9 cellular contexts compared by ENCODE assay signal in the genomic region with DNA sequence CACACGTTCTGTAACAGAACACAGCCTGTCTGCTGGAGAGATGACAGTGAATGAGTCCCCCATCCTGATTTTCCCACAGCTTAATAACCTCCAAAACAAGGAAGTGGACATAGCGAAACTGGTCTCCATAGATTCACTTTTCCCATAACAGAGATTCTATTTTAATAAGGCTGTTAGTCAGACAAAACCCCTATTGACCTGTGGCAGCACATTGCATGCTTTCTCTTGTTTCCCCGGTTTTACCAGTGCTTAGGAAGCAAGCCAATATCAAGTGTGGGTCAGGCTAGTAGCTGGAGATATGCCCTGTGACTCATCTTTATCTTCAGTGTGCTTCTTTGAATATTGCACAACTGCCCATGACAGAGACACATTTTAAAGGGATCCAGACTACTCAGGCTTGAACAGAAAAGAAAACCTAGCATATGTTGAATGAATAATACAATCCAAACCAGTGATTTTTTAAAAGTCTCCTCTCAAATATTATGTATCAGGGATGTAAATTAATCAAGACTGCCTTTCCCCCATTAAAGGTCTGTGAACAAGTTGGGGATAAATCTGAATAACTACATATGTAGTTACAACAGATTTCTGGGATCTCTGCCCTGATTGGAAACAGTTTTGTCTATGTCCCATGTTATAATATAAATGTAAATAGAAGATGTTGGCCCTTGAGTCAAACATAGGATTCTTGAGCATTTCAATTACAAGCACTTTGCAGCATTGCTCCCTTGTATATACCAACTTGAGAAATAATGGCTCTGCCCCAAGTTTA. TPM values are rescaled to one million over a fixed set of nuclear protein-coding genes. Genes with fewer than 3 reads are reported as not detected.
DNase-seq lines count a peak whose midpoint lies in the region; ATAC-seq and TF ChIP-seq lines count a peak whose summit lies in the region.
"Had no signal": no experiment of that assay in that cellular context is flagged by ENCODE, and none has a peak within 500 bp of the region (broad histone marks: within the 10 kb centered on the region; RNA-seq: fewer than 3 reads in every experiment).

No MANE protein-coding gene starts in this region.

- H3K4me1 Mint-ChIP-seq in endodermal cell, result peaks cover 7% of the 10 kb centered on the region

- no peak overlapping the region for H3K27ac Mint-ChIP-seq in endodermal cell

- ATAC-seq in SK-N-SH treated with all-trans-retinoic acid at 6 μM for 48 hours (peak; percentile 24; the same call in 1 of the 3 replicates), foreskin keratinocyte (peak; percentile 98), sciatic nerve (peak; percentile 99), HG02642 (IDR thresholded peaks at IDR 0.05; ENCODE audit: poor library complexity, unreplicated experiment) (no peak)

- DNase-seq in GOT3 (lab: John Stamatoyannopoulos, UW) (peak; percentile 29), foreskin keratinocyte (peak; percentile 99), sciatic nerve (ENCODE audit: low spot score) (no peak), endodermal cell (no peak), NCI-H748 treated with DMSO at 0.1 percent for 48 hours (lab: John Stamatoyannopoulos, UW) (no peak), DMS79 (lab: John Stamatoyannopoulos, UW) (no peak)

- H3K9ac ChIP-seq in endodermal cell (ENCODE audit: extremely low read depth, low read length, poor library complexity, severe bottlenecking), result no peak overlapping the region

- peak overlapping the region; percentile 86 for H3K27ac ChIP-seq in foreskin keratinocyte
- H3K27ac ChIP-seq in endodermal cell (ENCODE audit: low read depth, low read length), result no peak overlapping the region

- no peaks in the 10 kb centered on the region for H3K9me3 ChIP-seq in endodermal cell (ENCODE audit: control insufficient read depth, low read length)

- intact Hi-C loops in sciatic nerve (cut with DNase I), result no loop called here

- peaks cover 4% of the 10 kb centered on the region for H3K9me3 Mint-ChIP-seq in endodermal cell

- H3K27me3 Mint-ChIP-seq in endodermal cell (ENCODE audit: insufficient read depth), result no peaks in the 10 kb centered on the region

- 63 to 91% methylated on average over 2 to 3 of the region's 3 CpGs for WGBS in endodermal cell (ENCODE audit: insufficient coverage in 1 of 2, insufficient read length in 1 of 2), 2 experiments

- TF ChIP-seq CTCF in foreskin keratinocyte (conservative IDR thresholded peaks at IDR 0.05) (no peak), endodermal cell (conservative IDR thresholded peaks at IDR 0.05) (no peak)

- no peaks in the 10 kb centered on the region for H3K27me3 ChIP-seq in foreskin keratinocyte
- H3K27me3 ChIP-seq in endodermal cell (ENCODE audit: control insufficient read depth, insufficient read depth, low read length, poor library complexity, severe bottlenecking), result no peaks in the 10 kb centered on the region

- no peak overlapping the region for H3K4me3 ChIP-seq in endodermal cell (ENCODE audit: low read length)

- H3K4me3 Mint-ChIP-seq in endodermal cell, result no peak overlapping the region

- H3K36me3 Mint-ChIP-seq in endodermal cell (ENCODE audit: low read depth), result no peaks in the 10 kb centered on the region

- H3K36me3 ChIP-seq in endodermal cell (ENCODE audit: control insufficient read depth, insufficient read depth, low read length), result no peaks in the 10 kb centered on the region

- H3K4me1 ChIP-seq in foreskin keratinocyte (peaks cover 13% of the 10 kb centered on the region), endodermal cell (ENCODE audit: control insufficient read depth, insufficient read depth, low read length) (no peaks in the 10 kb centered on the region)

TF ChIP-seq in SK-N-SH treated with all-trans-retinoic acid at 6 μM for 48 hours, 23 proteins besides CTCF, POLR2A, EP300 and RAD21:
- TF ChIP-seq BACH2 (CRISPR knock-in tag; IDR thresholded peaks at IDR 0.05; ENCODE audit: borderline replicate concordance), result no peak

RNA-seq across cellular contexts. Expression of a gene that starts 11.9 kb away (rescaled TPM):
- not detected in 2 replicates for total RNA-seq in foreskin keratinocyte
- polyA plus RNA-seq in foreskin keratinocyte, result not detected in 2 replicates
- total RNA-seq in sciatic nerve, result not detected
- total RNA-seq in endodermal cell, result not detected
- not detected for polyA plus RNA-seq in endodermal cell (2013, experiment 1 of 2)
- polyA plus RNA-seq in endodermal cell (2013, experiment 2 of 2), result not detected

RNA-seq across cellular contexts. Expression of a gene that starts 54.9 kb away (rescaled TPM):
- total RNA-seq in foreskin keratinocyte (not detected in 2 replicates), sciatic nerve (not detected), endodermal cell (not detected)
- polyA plus RNA-seq in foreskin keratinocyte, result not detected in 2 replicates
- not detected for polyA plus RNA-seq in endodermal cell (2013, experiment 1 of 2)
- polyA plus RNA-seq in endodermal cell (2013, experiment 2 of 2), result not detected
- polyA plus RNA-seq: thymus had no signal

Comparison
In these comparisons a context has a peak if more than half of its experiments do, and no peak if none do; other contexts are left out.
1. DNase-seq: peak in GOT3 (single experiment) and foreskin keratinocyte (2 of 2); none in sciatic nerve (single experiment), endodermal cell (single experiment), NCI-H748 treated with DMSO at 0.1 percent for 48 hours (single experiment) and DMS79 (single experiment).